In genomic region chr12:49110191-49111155, GRCh38 we compare ENCODE assay signal across 1 cellular context.
A peak's percentile ranks its signal among the peaks of the same experiment; 100 is the strongest.
TF ChIP-seq lines count a peak whose summit lies in the region.

Gene LMBR1L (minus strand): TSS chr12:49110847. CDS start chr12:49110555, 292 bp downstream.

TF ChIP-seq in K562, 482 proteins besides CTCF, POLR2A, EP300 and RAD21 (continued from another document and continues in another):
- 0 out of 2 replicates have a peak, but pooled peaks have one; percentile 48 for TF ChIP-seq CREB3L1 (IDR thresholded peaks at IDR 0.05; ENCODE audit: borderline replicate concordance, low read depth)
- no peak for TF ChIP-seq TBL1XR1 (IDR thresholded peaks at IDR 0.05; ENCODE audit: low read length in 2 of 2)
- no peak for TF ChIP-seq TCF15 (CRISPR knock-in tag; IDR thresholded peaks at IDR 0.05)
- peak; percentile 93 for TF ChIP-seq NFYB (IDR thresholded peaks at IDR 0.05; ENCODE audit: extremely low read depth, insufficient read length)
- TF ChIP-seq ZBTB17 (CRISPR knock-in tag; IDR thresholded peaks at IDR 0.05): peak; percentile 59; the same call in 1 of the 2 replicates
- peak; percentile 47; the same call in 1 of the 2 replicates for TF ChIP-seq ATF1 (CRISPR knock-in tag; IDR thresholded peaks at IDR 0.05)
- peak; percentile 97 for TF ChIP-seq ATF1 (tag; IDR thresholded peaks at IDR 0.05)
- TF ChIP-seq ZNF57 (CRISPR knock-in tag; IDR thresholded peaks at IDR 0.05): no peak
- peak; percentile 71 for TF ChIP-seq KDM5B (IDR thresholded peaks at IDR 0.05; ENCODE audit: insufficient replicate concordance, low read depth, low read length)
- no peak for TF ChIP-seq HIVEP1 (CRISPR knock-in tag; IDR thresholded peaks at IDR 0.05)
- TF ChIP-seq RBBP5 (IDR thresholded peaks at IDR 0.05; ENCODE audit: borderline replicate concordance, insufficient read depth, low read length, poor library complexity, severe bottlenecking): peak; percentile 52
- peak in 1 of 2 experiments; percentile 54; a peak in 2 of 4 replicates for TF ChIP-seq RCOR1 (IDR thresholded peaks at IDR 0.05; ENCODE audit: borderline replicate concordance in 1 of 2, low read depth in 2 of 2, low read length in 2 of 2)
- peak; percentile 28; the same call in 1 of the 2 replicates for TF ChIP-seq TOE1 (IDR thresholded peaks at IDR 0.05; ENCODE audit: borderline replicate concordance)
- TF ChIP-seq TOE1 (CRISPR knock-in tag; IDR thresholded peaks at IDR 0.05; ENCODE audit: borderline replicate concordance, low read depth): no peak
- no peak for TF ChIP-seq ZNF253 (CRISPR knock-in tag; conservative IDR thresholded peaks at IDR 0.05)
- peak; percentile 77; the same call in 1 of the 2 replicates for TF ChIP-seq CEBPZ (IDR thresholded peaks at IDR 0.05; ENCODE audit: borderline replicate concordance, low read depth, low read length)
- TF ChIP-seq ZBTB12 (CRISPR knock-in tag; IDR thresholded peaks at IDR 0.05): peak; percentile 81
- peak; percentile 88 for TF ChIP-seq ASH1L (IDR thresholded peaks at IDR 0.05; ENCODE audit: borderline replicate concordance, low read depth, partially characterized antibody)
- TF ChIP-seq SOX6 (IDR thresholded peaks at IDR 0.05): peak; percentile 8; the same call in 1 of the 2 replicates
- TF ChIP-seq RBM22 (IDR thresholded peaks at IDR 0.05; ENCODE audit: low read depth, low read length, poor library complexity, severe bottlenecking): no peak
- no peak for TF ChIP-seq THRB (CRISPR knock-in tag; conservative IDR thresholded peaks at IDR 0.05)
- peak; percentile 33; the same call in 1 of the 2 replicates for TF ChIP-seq USF1 (CRISPR knock-in tag; IDR thresholded peaks at IDR 0.05)
- TF ChIP-seq ZNF644 (tag; IDR thresholded peaks at IDR 0.05; ENCODE audit: low read depth): 0 out of 2 replicates have a peak, but pooled peaks have one; percentile 34
- peak; percentile 90 for TF ChIP-seq CREB1 (IDR thresholded peaks at IDR 0.05)
- TF ChIP-seq CREB1 (CRISPR knock-in tag; IDR thresholded peaks at IDR 0.05): peak; percentile 91
- 0 out of 2 replicates have a peak, but pooled peaks have one; percentile 66 for TF ChIP-seq XRCC5 (IDR thresholded peaks at IDR 0.05; ENCODE audit: low read depth, low read length)
- TF ChIP-seq ETV6 (IDR thresholded peaks at IDR 0.05; ENCODE audit: borderline replicate concordance in 1 of 2, low read depth in 2 of 2, low read length in 1 of 2): no peak
- no peak for TF ChIP-seq ETV6 (CRISPR knock-in tag; IDR thresholded peaks at IDR 0.05; ENCODE audit: borderline replicate concordance)
- no peak for TF ChIP-seq ZNF740 (CRISPR knock-in tag; IDR thresholded peaks at IDR 0.05)
- no peak for TF ChIP-seq ZNF740 (tag; IDR thresholded peaks at IDR 0.05)
- TF ChIP-seq SAP30 (IDR thresholded peaks at IDR 0.05; ENCODE audit: borderline replicate concordance, insufficient read depth, low read depth, low read length, poor library complexity, severe bottlenecking): peak; percentile 38
- no peak for TF ChIP-seq NFE2L1 (tag; IDR thresholded peaks at IDR 0.05; ENCODE audit: borderline replicate concordance, low read depth)
- TF ChIP-seq ZBTB9 (CRISPR knock-in tag; IDR thresholded peaks at IDR 0.05): 0 out of 2 replicates have a peak, but pooled peaks have one; percentile 49
- peak; percentile 58 for TF ChIP-seq MAX (CRISPR knock-in tag; IDR thresholded peaks at IDR 0.05)
- peak; percentile 84 for TF ChIP-seq NEUROD1 (IDR thresholded peaks at IDR 0.05; ENCODE audit: borderline replicate concordance, low read depth, low read length, partially characterized antibody)
- peak; percentile 48; the same call in 1 of the 2 replicates for TF ChIP-seq ZBTB40 (IDR thresholded peaks at IDR 0.05)
- TF ChIP-seq ZBTB40 (CRISPR knock-in tag; IDR thresholded peaks at IDR 0.05): no peak
